Comparison of ENCODE assay signal across 8 cellular contexts in genomic region chr17:9522074-9522473, GRCh38. TPM values are rescaled to one million over a fixed set of nuclear protein-coding genes. Genes with fewer than 3 reads are reported as not detected.
DNase-seq lines count a peak whose midpoint lies in the region; ATAC-seq and TF ChIP-seq lines count a peak whose summit lies in the region.

No MANE protein-coding gene starts in this region.

- no peak overlapping the region for H3K27ac ChIP-seq in A673 (ENCODE audit: low read depth, low read length, poor library complexity, severe bottlenecking)
- H3K27ac ChIP-seq in lower lobe of right lung = no peak overlapping the region

- ATAC-seq in lower lobe of right lung (peak in 1 of 2 donors; percentile 63), GM19463 (IDR thresholded peaks at IDR 0.05; ENCODE audit: unreplicated experiment) (no peak), GM18498 (IDR thresholded peaks at IDR 0.05; ENCODE audit: unreplicated experiment) (no peak)

- H3K4me3 ChIP-seq in A673 (ENCODE audit: low read depth, low read length, poor library complexity, severe bottlenecking) (no peak overlapping the region), GM12864 (ENCODE audit: low read depth, low read length) (no peak overlapping the region), lower lobe of right lung (no peak overlapping the region)

- intact Hi-C loops in A673 (cut with micrococcal nuclease; ENCODE audit: unreplicated experiment) (loop anchor here (2.0 to 10.0 kb wide), 4 partner anchors 119 to 767 kb away; partner anchors contain the start of gene SPDYE4), lower lobe of right lung (cut with DNase I) (no loop called here)

- CTCF ChIA-PET in A673 (lab: Charles Lee) = interaction anchor here (0.5 to 0.9 kb wide), 3 partner anchors 46 to 527 kb away, joined by 3 to 5 read pairs (median 3); no protein-coding TSS in a partner anchor

- peak; percentile 68 for TF ChIP-seq CTCF in A673 (conservative IDR thresholded peaks at IDR 0.05; ENCODE audit: low read depth, low read length)
- peak; percentile 41 for TF ChIP-seq CTCF in GM12864 (IDR thresholded peaks at IDR 0.05; ENCODE audit: low read depth, low read length, missing control alignments)
- peak; percentile 32 for TF ChIP-seq CTCF in lower lobe of right lung (IDR thresholded peaks at IDR 0.05)

- H3K4me1 ChIP-seq in A673 (ENCODE audit: insufficient read depth, low read length, poor library complexity, severe bottlenecking) = no peaks in the 10 kb centered on the region
- H3K4me1 ChIP-seq in lower lobe of right lung = peaks cover 5% of the 10 kb centered on the region

- H3K27me3 ChIP-seq in A673 (replicated peaks; ENCODE audit: insufficient read depth, low read depth, low read length, poor library complexity) (no peaks in the 10 kb centered on the region), lower lobe of right lung (ENCODE audit: low read depth) (no peaks in the 10 kb centered on the region)

- H3K9me3 ChIP-seq in A673 (ENCODE audit: low read depth, low read length, poor library complexity, severe bottlenecking) (no peaks in the 10 kb centered on the region), lower lobe of right lung (no peaks in the 10 kb centered on the region)

- POLR2A ChIA-PET in A673 (lab: Charles Lee; ENCODE audit: low non-redundant PET) = no interaction called here

- H3K36me3 ChIP-seq in A673 (ENCODE audit: insufficient read depth, low read length, poor library complexity, severe bottlenecking) = no peaks in the 10 kb centered on the region
- H3K36me3 ChIP-seq in lower lobe of right lung = no peaks in the 10 kb centered on the region

- no TSS peak for BruUV-seq in A673 (replicated peaks; lab: Mats Ljungman, UMichigan)

- peak; percentile 71 for DNase-seq in A673 (ENCODE audit: low spot score)
- no peak for DNase-seq in GM12864 (ENCODE audit: low read depth)
- peak; percentile 3 for DNase-seq in NCI-H69 (lab: John Stamatoyannopoulos, UW)
- peak; percentile 34 for DNase-seq in cerebellum (ENCODE audit: low spot score)
- no peak for DNase-seq in lower lobe of right lung
- DNase-seq in stimulated activated naive CD4-positive, alpha-beta T cell treated with Interleukin-2 at 50 U/mL for 16 hours (lab: John Stamatoyannopoulos, UW) = no peak

RNA-seq across cellular contexts. Expression of gene STX8, which starts 53.5 kb away (rescaled TPM):
- total RNA-seq in A673 (2021) (51.4 and 56.4 TPM in 2 replicates), cerebellum (48.3 TPM), lower lobe of right lung (57.8 TPM)

RNA-seq across cellular contexts. Expression of gene CFAP52, which starts 54.4 kb away (rescaled TPM):
- total RNA-seq in A673 (2021) = not detected in 2 replicates
- 4.4 TPM for total RNA-seq in cerebellum
- total RNA-seq in lower lobe of right lung = 11.0 TPM

Comparison
In these comparisons a context has a peak if more than half of its experiments do, and no peak if none do; other contexts are left out.
1. DNase-seq: peak in A673 (single experiment), NCI-H69 (single experiment) and cerebellum (single experiment); none in GM12864 (single experiment), lower lobe of right lung (single experiment) and stimulated activated naive CD4-positive, alpha-beta T cell treated with Interleukin-2 at 50 U/mL for 16 hours (single experiment).
2. Peak in every context shown above with its lines, with median percentiles within 50 percentile points of each other: CTCF ChIP-seq.